ENCODE assay signal across 9 cellular contexts in the genomic region with DNA sequence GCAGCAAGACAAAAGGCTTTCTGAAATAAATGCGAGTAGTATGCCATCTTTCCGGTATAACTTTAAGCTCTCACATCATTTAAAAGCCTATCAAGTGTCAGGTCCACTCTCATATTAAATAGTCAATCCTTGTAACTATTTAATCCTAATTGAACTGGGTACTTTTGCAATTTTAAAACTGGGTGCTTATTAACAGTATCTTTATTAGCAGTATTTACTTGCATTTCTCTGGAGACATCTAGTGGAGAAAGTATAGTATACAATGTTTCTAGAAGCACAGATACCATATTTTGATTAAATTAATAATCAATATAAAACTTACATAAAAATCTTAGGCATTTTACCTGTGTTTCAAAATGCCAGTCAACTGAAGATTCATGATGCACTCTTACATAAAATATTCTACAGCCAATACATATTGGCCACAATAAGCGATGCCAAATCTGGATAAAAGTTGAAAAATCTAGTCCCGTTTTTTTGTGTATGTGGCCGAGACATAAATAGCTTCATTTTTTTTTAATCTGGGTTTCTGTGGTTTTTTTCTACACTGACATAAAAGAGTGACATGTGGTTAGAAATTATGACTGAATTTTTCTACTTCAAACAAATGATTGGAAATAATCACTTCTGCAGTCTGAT. TPM values are rescaled to one million over a fixed set of nuclear protein-coding genes. Genes with fewer than 3 reads are reported as not detected.
DNase-seq lines count a peak whose midpoint lies in the region; FAIRE-seq and TF ChIP-seq lines count a peak whose summit lies in the region.
"Had no signal": no experiment of that assay in that cellular context is flagged by ENCODE, and none has a peak within 500 bp of the region (broad histone marks: within the 10 kb centered on the region; RNA-seq: fewer than 3 reads in every experiment).

No MANE protein-coding gene starts in this region.

- WGBS in ovary, 3 donors, result 56 to 63% (median 62%) methylated on average over 5 of the region's 5 CpGs

- no peak for TF ChIP-seq POLR2A in ovary (IDR thresholded peaks at IDR 0.05)

- no peaks in the 10 kb centered on the region for H3K9me3 ChIP-seq in ovary

- DNase-seq in D721Med (ENCODE audit: insufficient read length, low spot score) (no peak), LHCN-M2 (ENCODE audit: low read depth) (peak; percentile 44), bronchial epithelial cell (ENCODE audit: low read depth) (peak; percentile 42), mesothelial cell of epicardium (ENCODE audit: low spot score in 2 of 2, unreplicated experiment in 2 of 2) (no peak), HPDE6-E6E7 (ENCODE audit: extremely low spot score) (no peak), COLO668 (lab: John Stamatoyannopoulos, UW; ENCODE audit: unreplicated experiment) (no peak), ovary (no peak)
- DNase-seq in activated naive CD4-positive, alpha-beta T cell treated with anti-CD3 and anti-CD28 coated beads for 36 hours, result no peak
- DNase-seq: effector memory CD4-positive, alpha-beta T cell had no signal

- peaks cover 1% of the 10 kb centered on the region for H3K4me1 ChIP-seq in ovary (ENCODE audit: insufficient read depth)

- intact Hi-C loops in activated naive CD4-positive, alpha-beta T cell treated with anti-CD3 and anti-CD28 coated beads for 36 hours (cut with micrococcal nuclease), result loop anchor here (2.0 to 10.0 kb wide), 2 partner anchors 494 to 528 kb away; no protein-coding TSS in a partner anchor
- intact Hi-C loops in ovary (cut with DNase I), result loop anchor here in 1 of 4 donors (10.0 kb wide), 1 partner anchor 498 kb away; the partner anchor contains the start of gene CSNK1A1L

- TF ChIP-seq EP300 in ovary (IDR thresholded peaks at IDR 0.05), result no peak

- H3K4me1 Mint-ChIP-seq in mesothelial cell of epicardium, result peaks cover 53% of the 10 kb centered on the region
- no peaks in the 10 kb centered on the region for H3K4me1 Mint-ChIP-seq in activated naive CD4-positive, alpha-beta T cell treated with anti-CD3 and anti-CD28 coated beads for 36 hours (ENCODE audit: low read depth)

- FAIRE-seq in D721Med (lab: Jason Lieb, UNC), result no peak
- FAIRE-seq in bronchial epithelial cell (lab: Jason Lieb, UNC), result no peak

- H3K27me3 ChIP-seq in bronchial epithelial cell (ENCODE audit: control insufficient read depth, insufficient read depth, low read length) (no peaks in the 10 kb centered on the region), ovary (no peaks in the 10 kb centered on the region)

- H3K36me3 Mint-ChIP-seq in mesothelial cell of epicardium, result peaks cover 3% of the 10 kb centered on the region
- H3K36me3 Mint-ChIP-seq in activated naive CD4-positive, alpha-beta T cell treated with anti-CD3 and anti-CD28 coated beads for 36 hours (ENCODE audit: low read depth), result no peaks in the 10 kb centered on the region

- CTCF ChIA-PET in activated naive CD4-positive, alpha-beta T cell treated with anti-CD3 and anti-CD28 coated beads for 36 hours (lab: Charles Lee), result no interaction called here

- H3K4me3 ChIP-seq in bronchial epithelial cell (ENCODE audit: low read depth, low read length) (no peak overlapping the region), ovary (no peak overlapping the region)

- H3K27ac Mint-ChIP-seq in mesothelial cell of epicardium, result no peak overlapping the region
- H3K27ac Mint-ChIP-seq in activated naive CD4-positive, alpha-beta T cell treated with anti-CD3 and anti-CD28 coated beads for 36 hours, result no peak overlapping the region

- H3K9me3 Mint-ChIP-seq in mesothelial cell of epicardium, result peaks cover 7% of the 10 kb centered on the region
- H3K9me3 Mint-ChIP-seq in activated naive CD4-positive, alpha-beta T cell treated with anti-CD3 and anti-CD28 coated beads for 36 hours, result peaks cover 4% of the 10 kb centered on the region

- H3K27me3 Mint-ChIP-seq in mesothelial cell of epicardium (ENCODE audit: low read depth), result no peaks in the 10 kb centered on the region
- H3K27me3 Mint-ChIP-seq in activated naive CD4-positive, alpha-beta T cell treated with anti-CD3 and anti-CD28 coated beads for 36 hours (ENCODE audit: low read depth), result no peaks in the 10 kb centered on the region

- H3K36me3 ChIP-seq in bronchial epithelial cell (ENCODE audit: control insufficient read depth, insufficient read depth, low read length) (no peaks in the 10 kb centered on the region), ovary (no peaks in the 10 kb centered on the region)

- H3K4me3 Mint-ChIP-seq in mesothelial cell of epicardium, result no peak overlapping the region
- no peak overlapping the region for H3K4me3 Mint-ChIP-seq in activated naive CD4-positive, alpha-beta T cell treated with anti-CD3 and anti-CD28 coated beads for 36 hours

- no peak overlapping the region for H3K27ac ChIP-seq in ovary

- TF ChIP-seq CTCF in D721Med (IDR thresholded peaks at IDR 0.05; ENCODE audit: insufficient read depth, missing control alignments) (peak; percentile 57), bronchial epithelial cell (IDR thresholded peaks at IDR 0.05; ENCODE audit: insufficient read depth, low read length, severe bottlenecking) (peak; percentile 6), mesothelial cell of epicardium (IDR thresholded peaks at IDR 0.05; ENCODE audit: unreplicated experiment) (peak; percentile 57), ovary (IDR thresholded peaks at IDR 0.05) (no peak)

RNA-seq across cellular contexts. Expression of gene POSTN, which starts 4.3 kb away (rescaled TPM):
- total RNA-seq in LHCN-M2 (2014; rRNA removed) (8.3 and 20.8 TPM in 2 replicates), bronchial epithelial cell (1.5 and 2.1 TPM in 2 replicates), mesothelial cell of epicardium (445 to 474 TPM (median 451 TPM) in 3 replicates), ovary (10 to 100 TPM in 3 of 7 donors, 1 to 10 TPM in 3, under 1 TPM in 1; 0.48 to 38.3 (median 6.1) TPM)
- polyA plus RNA-seq in LHCN-M2 (2012), result 8.2 TPM
- total RNA-seq in activated naive CD4-positive, alpha-beta T cell treated with anti-CD3 and anti-CD28 coated beads for 36 hours, result not detected
- polyA plus RNA-seq in ovary, result 100 to 1,000 TPM in 1 of 2 donors, 1 to 10 TPM in 1; 6.1 to 120 TPM

Comparison
In these comparisons a context has a peak if more than half of its experiments do, and no peak if none do; other contexts are left out.
1. DNase-seq: peak in LHCN-M2 (single experiment) and bronchial epithelial cell (single experiment); none in D721Med (single experiment), mesothelial cell of epicardium (0 of 2), activated naive CD4-positive, alpha-beta T cell treated with anti-CD3 and anti-CD28 coated beads for 36 hours (single experiment), HPDE6-E6E7 (single experiment), COLO668 (single experiment) and ovary (0 of 5).
2. CTCF ChIP-seq: peak in D721Med (single experiment), bronchial epithelial cell (single experiment) and mesothelial cell of epicardium (single experiment); none in ovary (0 of 3).
3. RNA of gene POSTN, which starts 4.3 kb away (total RNA-seq): 445 to 474 TPM in mesothelial cell of epicardium; 8.3 to 20.8 TPM in LHCN-M2, 0.48 to 38.3 TPM in ovary, 1.5 to 2.1 TPM in bronchial epithelial cell and not detected in activated naive CD4-positive, alpha-beta T cell treated with anti-CD3 and anti-CD28 coated beads for 36 hours; every median in the first group is over 10 times any median in the second.